14 cellular contexts compared by ENCODE assay signal in the genomic region with DNA sequence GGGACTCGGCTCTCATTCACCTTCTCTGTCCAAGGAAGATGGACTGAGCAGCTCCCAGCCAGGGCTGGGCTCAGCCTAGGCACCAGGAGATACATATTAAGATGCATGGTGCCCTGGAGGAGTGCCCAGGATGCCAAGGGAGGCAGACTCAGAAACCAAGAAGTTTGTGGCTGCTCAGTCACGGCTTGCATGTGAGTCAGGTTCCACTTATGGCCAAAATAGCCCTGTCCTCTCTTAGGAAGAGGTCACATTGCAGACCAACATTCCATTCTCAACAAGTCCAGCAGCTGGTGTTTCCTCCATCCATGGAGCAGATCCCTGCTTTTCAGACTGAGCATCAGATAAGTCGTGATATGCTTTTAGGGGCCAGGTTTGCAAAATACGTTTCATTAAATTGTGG. TPM values are rescaled to one million over a fixed set of nuclear protein-coding genes. Genes with fewer than 3 reads are reported as not detected.
DNase-seq lines count a peak whose midpoint lies in the region; ATAC-seq and TF ChIP-seq lines count a peak whose summit lies in the region.
"Had no signal": no experiment of that assay in that cellular context is flagged by ENCODE, and none has a peak within 500 bp of the region (broad histone marks: within the 10 kb centered on the region; RNA-seq: fewer than 3 reads in every experiment).

No MANE protein-coding gene starts in this region.

- ATAC-seq in T-helper 17 cell, result no peak
- ATAC-seq in GM18502 (IDR thresholded peaks at IDR 0.05; ENCODE audit: poor library complexity, unreplicated experiment), result no peak
- ATAC-seq: CD8-positive, alpha-beta T cell had no signal

- peaks cover 28% of the 10 kb centered on the region for H3K27me3 Mint-ChIP-seq in T-helper 17 cell

- H3K4me1 Mint-ChIP-seq in T-helper 17 cell, result no peaks in the 10 kb centered on the region

- H3K36me3 Mint-ChIP-seq in T-helper 17 cell (ENCODE audit: low read depth), result peaks cover 5% of the 10 kb centered on the region
- H3K36me3 Mint-ChIP-seq: CD8-positive, alpha-beta T cell had no signal

- H3K4me3 ChIP-seq in choroid plexus epithelial cell (ENCODE audit: low read depth, low read length), result no peak overlapping the region
- H3K4me3 ChIP-seq: HAP-1 had no signal

- H3K9me3 ChIP-seq in T-helper 17 cell (ENCODE audit: control insufficient read depth, low read length, poor library complexity, severe bottlenecking), result no peaks in the 10 kb centered on the region
- H3K9me3 ChIP-seq: HAP-1, neutrophil had no signal

- no peak overlapping the region for H3K4me3 Mint-ChIP-seq in T-helper 17 cell
- H3K4me3 Mint-ChIP-seq: CD8-positive, alpha-beta T cell had no signal

- TF ChIP-seq CTCF in AG09319 (IDR thresholded peaks at IDR 0.05; ENCODE audit: low read depth, low read length) (no peak), choroid plexus epithelial cell (conservative IDR thresholded peaks at IDR 0.05; ENCODE audit: low read depth, low read length) (no peak)

- H3K27ac Mint-ChIP-seq in T-helper 17 cell, result no peak overlapping the region
- H3K27ac Mint-ChIP-seq: CD8-positive, alpha-beta T cell had no signal

- DNase-seq in AG09319 (ENCODE audit: extremely low read depth, low read depth) (peak; percentile 58), LoVo (ENCODE audit: low spot score) (peak; percentile 43), choroid plexus epithelial cell (ENCODE audit: low read depth) (peak; percentile 56), lung microvascular endothelial cell (ENCODE audit: low read depth in 2 of 2) (peak; percentile 10 to 88), T-helper 17 cell (no peak), NCI-H345 (lab: John Stamatoyannopoulos, UW) (no peak)
- DNase-seq in stimulated activated CD4-positive, alpha-beta T cell treated with anti-CD3 and anti-CD28 coated beads, Interleukin-4, amount 100 ng/mL, for 1 hour, result no peak
- DNase-seq: activated naive CD4-positive, alpha-beta T cell treated with anti-CD3 and anti-CD28 coated beads, Interleukin-2, amount 50 U/mL, for 16 hours; CD8-positive, alpha-beta T cell; hippocampal formation; NCI-H446 had no signal

RNA-seq across cellular contexts. Expression of gene CDCP1, which starts 21.8 kb away (rescaled TPM):
- total RNA-seq in lung microvascular endothelial cell (under 0.01 and 0.44 TPM in 2 replicates), T-helper 17 cell (under 1 TPM; 0.31 to 0.32 TPM)
- total RNA-seq: CD8-positive, alpha-beta T cell had no signal

Comparison
In these comparisons a context has a peak if more than half of its experiments do, and no peak if none do; other contexts are left out.
1. DNase-seq: peak in AG09319 (single experiment), LoVo (single experiment), choroid plexus epithelial cell (single experiment) and lung microvascular endothelial cell (2 of 2); none in T-helper 17 cell (0 of 3), stimulated activated CD4-positive, alpha-beta T cell treated with anti-CD3 and anti-CD28 coated beads, Interleukin-4, amount 100 ng/mL, for 1 hour (single experiment) and NCI-H345 (single experiment).